ENCODE assay signal across 8 cellular contexts in the genomic region with DNA sequence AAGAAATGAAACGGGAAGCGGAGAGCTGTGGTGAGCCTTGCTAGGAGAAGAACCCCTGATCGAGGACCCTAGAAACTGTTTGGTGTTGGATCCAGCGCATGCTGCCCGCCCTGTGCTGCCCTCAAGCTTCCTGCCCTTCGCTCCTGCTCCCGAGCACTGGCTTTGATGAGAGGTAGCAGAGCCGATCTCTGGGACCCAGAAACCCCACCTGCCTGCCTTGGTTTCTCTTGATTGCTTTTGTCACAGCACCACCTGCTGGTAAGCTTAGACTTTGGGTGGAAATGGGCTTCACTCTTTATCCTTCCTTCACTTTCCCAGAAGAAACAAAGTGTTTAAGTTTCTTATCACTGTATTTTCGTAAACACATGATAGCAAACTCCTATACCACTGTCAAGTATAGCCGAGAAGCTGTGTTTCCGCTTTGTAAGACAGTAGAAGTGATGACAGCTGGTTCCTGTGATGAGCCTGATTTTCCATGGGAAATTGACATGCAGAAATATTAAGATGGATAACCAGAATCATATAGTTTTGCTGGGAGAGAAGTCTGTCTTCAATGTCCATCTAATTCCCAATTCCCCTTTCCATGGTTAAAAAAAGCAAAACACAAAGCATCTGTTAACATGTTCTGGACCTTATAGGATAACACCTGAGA.
A peak's percentile ranks its signal among the peaks of the same experiment; 100 is the strongest.
DNase-seq lines count a peak whose midpoint lies in the region; ATAC-seq and TF ChIP-seq lines count a peak whose summit lies in the region.

No MANE protein-coding gene starts in this region.

- no peaks in the 10 kb centered on the region for H3K27me3 Mint-ChIP-seq in Calu3 (ENCODE audit: unreplicated experiment)
- peaks cover 4% of the 10 kb centered on the region; the same call in 1 of the 2 replicates for H3K27me3 Mint-ChIP-seq in HFFc6 (ENCODE audit: insufficient read depth)
- H3K27me3 Mint-ChIP-seq in activated T-cell treated with anti-CD3 and anti-CD28 coated beads, Interleukin-2, amount 50 U/mL, for 24 hours: no peaks in the 10 kb centered on the region
- H3K27me3 Mint-ChIP-seq in naive thymus-derived CD4-positive, alpha-beta T cell: peaks cover 0 to 2% (median 0%) of the 10 kb centered on the region in 5 donors

- no peak overlapping the region for H3K27ac ChIP-seq in esophagus squamous epithelium
- no peak overlapping the region for H3K27ac ChIP-seq in naive thymus-derived CD4-positive, alpha-beta T cell (ENCODE audit: low read depth, low read length)
- no peak overlapping the region for H3K27ac ChIP-seq in subcutaneous abdominal adipose tissue (ENCODE audit: low read depth, low read length)

- TF ChIP-seq CTCF in Calu3 (IDR thresholded peaks at IDR 0.05; ENCODE audit: unreplicated experiment): peak; percentile 86
- peak; percentile 93 for TF ChIP-seq CTCF in HFFc6 (IDR thresholded peaks at IDR 0.05)
- TF ChIP-seq CTCF in esophagus squamous epithelium (IDR thresholded peaks at IDR 0.05): peak; percentile 62 to 77 (median 70)

- CTCF ChIA-PET in Calu3 (lab: Charles Lee): interaction anchor here (0.6 to 1.8 kb wide), 8 partner anchors 21 to 658 kb away, joined by 3 to 12 read pairs (median 4); partner anchors contain the start of gene PHLPP1
- CTCF ChIA-PET in naive thymus-derived CD4-positive, alpha-beta T cell (lab: Charles Lee): interaction anchor here (0.6 to 2.4 kb wide), 8 partner anchors 8 to 400 kb away, joined by 3 to 17 read pairs (median 4); partner anchors contain the start of gene PHLPP1

- H3K4me1 Mint-ChIP-seq in Calu3 (ENCODE audit: low read depth, unreplicated experiment) (peaks cover 32% of the 10 kb centered on the region), HFFc6 (ENCODE audit: low read depth) (peaks cover 17% of the 10 kb centered on the region)
- peaks cover 6% of the 10 kb centered on the region for H3K4me1 Mint-ChIP-seq in activated T-cell treated with anti-CD3 and anti-CD28 coated beads, Interleukin-2, amount 50 U/mL, for 24 hours (ENCODE audit: low read depth)
- peaks cover 0 to 7% (median 5%) of the 10 kb centered on the region in 7 donors for H3K4me1 Mint-ChIP-seq in naive thymus-derived CD4-positive, alpha-beta T cell

- no peak overlapping the region for H3K4me3 ChIP-seq in NT2/D1 (ENCODE audit: insufficient read length, low read depth)
- H3K4me3 ChIP-seq in esophagus squamous epithelium: peak overlapping the region in 2 of 4 donors; percentile 23 to 49
- H3K4me3 ChIP-seq in naive thymus-derived CD4-positive, alpha-beta T cell (ENCODE audit: low read length): peak overlapping the region; percentile 11
- H3K4me3 ChIP-seq in subcutaneous abdominal adipose tissue (ENCODE audit: low read depth in 1 of 5, low read length in 5 of 5): peak overlapping the region; percentile 51 to 66 (median 63)

- peak overlapping the region; percentile 27 for H3K27ac Mint-ChIP-seq in Calu3 (ENCODE audit: unreplicated experiment)
- H3K27ac Mint-ChIP-seq in HFFc6: no peak overlapping the region
- no peak overlapping the region for H3K27ac Mint-ChIP-seq in activated T-cell treated with anti-CD3 and anti-CD28 coated beads, Interleukin-2, amount 50 U/mL, for 24 hours
- peak overlapping the region in 1 of 9 donors; percentile 80 for H3K27ac Mint-ChIP-seq in naive thymus-derived CD4-positive, alpha-beta T cell

- no peaks in the 10 kb centered on the region for H3K9me3 ChIP-seq in NT2/D1 (ENCODE audit: insufficient read depth, low read length)
- H3K9me3 ChIP-seq in esophagus squamous epithelium: no peaks in the 10 kb centered on the region
- H3K9me3 ChIP-seq in naive thymus-derived CD4-positive, alpha-beta T cell (ENCODE audit: control insufficient read depth in 2 of 3, low read length in 3 of 3): no peaks in the 10 kb centered on the region
- H3K9me3 ChIP-seq in subcutaneous abdominal adipose tissue (ENCODE audit: control insufficient read depth in 5 of 5, low read length in 5 of 5): no peaks in the 10 kb centered on the region

- H3K36me3 Mint-ChIP-seq in Calu3 (ENCODE audit: insufficient read depth, unreplicated experiment) (peaks cover 32% of the 10 kb centered on the region), HFFc6 (ENCODE audit: low read depth) (no peaks in the 10 kb centered on the region; the same call in 1 of the 2 replicates)
- H3K36me3 Mint-ChIP-seq in activated T-cell treated with anti-CD3 and anti-CD28 coated beads, Interleukin-2, amount 50 U/mL, for 24 hours (ENCODE audit: low read depth): peaks cover 15% of the 10 kb centered on the region
- H3K36me3 Mint-ChIP-seq in naive thymus-derived CD4-positive, alpha-beta T cell: peaks cover 0 to 4% (median 0%) of the 10 kb centered on the region in 5 donors

- no peak overlapping the region for H3K9ac ChIP-seq in NT2/D1 (ENCODE audit: insufficient read length, low read depth)
- H3K9ac ChIP-seq in subcutaneous abdominal adipose tissue (ENCODE audit: low read length in 5 of 5): peak overlapping the region in 3 of 5 donors; percentile 41 to 50 (median 48)

- no TSS peak for BruUV-seq in Calu3 (replicated peaks; lab: Mats Ljungman, UMichigan)

- 38 to 41% methylated on average over 11 of the region's 11 CpGs for WGBS in esophagus squamous epithelium, 2 donors

- no peak for TF ChIP-seq POLR2A in esophagus squamous epithelium (IDR thresholded peaks at IDR 0.05)

- peaks cover 17% of the 10 kb centered on the region for H3K36me3 ChIP-seq in NT2/D1 (ENCODE audit: insufficient read depth, insufficient read length, low read length)
- peaks cover 0 to 38% (median 7%) of the 10 kb centered on the region in 3 donors for H3K36me3 ChIP-seq in esophagus squamous epithelium
- H3K36me3 ChIP-seq in naive thymus-derived CD4-positive, alpha-beta T cell (ENCODE audit: control insufficient read depth in 2 of 3, insufficient read depth in 3 of 3, low read length in 3 of 3): peaks cover 0 to 5% (median 0%) of the 10 kb centered on the region in 3 experiments
- peaks cover 0 to 21% (median 18%) of the 10 kb centered on the region in 5 donors for H3K36me3 ChIP-seq in subcutaneous abdominal adipose tissue (ENCODE audit: control insufficient read depth in 5 of 5, insufficient read depth in 5 of 5, low read length in 5 of 5)

- H3K4me1 ChIP-seq in NT2/D1 (ENCODE audit: insufficient read depth, insufficient read length): peaks cover 3% of the 10 kb centered on the region
- H3K4me1 ChIP-seq in esophagus squamous epithelium: peaks cover 4 to 13% (median 4%) of the 10 kb centered on the region in 3 donors
- no peaks in the 10 kb centered on the region for H3K4me1 ChIP-seq in naive thymus-derived CD4-positive, alpha-beta T cell (ENCODE audit: control insufficient read depth in 2 of 2, insufficient read depth in 2 of 2, low read length in 2 of 2)
- peaks cover 2 to 9% (median 7%) of the 10 kb centered on the region in 5 donors for H3K4me1 ChIP-seq in subcutaneous abdominal adipose tissue (ENCODE audit: control insufficient read depth in 5 of 5, insufficient read depth in 5 of 5, low read length in 5 of 5)

- POLR2A ChIA-PET in naive thymus-derived CD4-positive, alpha-beta T cell (lab: Charles Lee): interaction anchor here (0.8 to 1.6 kb wide), 3 partner anchors 265 to 557 kb away, joined by 4 read pairs; partner anchors contain the start of gene PHLPP1

- H3K9me3 Mint-ChIP-seq in Calu3 (ENCODE audit: low read depth, unreplicated experiment): no peaks in the 10 kb centered on the region
- no peaks in the 10 kb centered on the region for H3K9me3 Mint-ChIP-seq in HFFc6
- no peaks in the 10 kb centered on the region for H3K9me3 Mint-ChIP-seq in activated T-cell treated with anti-CD3 and anti-CD28 coated beads, Interleukin-2, amount 50 U/mL, for 24 hours
- H3K9me3 Mint-ChIP-seq in naive thymus-derived CD4-positive, alpha-beta T cell: no peaks in the 10 kb centered on the region

- peak; percentile 70 for ATAC-seq in naive thymus-derived CD4-positive, alpha-beta T cell
- no peak for ATAC-seq in HG02571 (IDR thresholded peaks at IDR 0.05; ENCODE audit: unreplicated experiment)

- intact Hi-C loops in Calu3 (cut with micrococcal nuclease; ENCODE audit: unreplicated experiment): loop anchor here (1.0 to 5.0 kb wide), 2 partner anchors 345 to 396 kb away; no protein-coding TSS in a partner anchor
- intact Hi-C loops in esophagus squamous epithelium (cut with DNase I): loop anchor here (10.0 kb wide), 1 partner anchor 398 kb away; no protein-coding TSS in a partner anchor
- intact Hi-C loops in naive thymus-derived CD4-positive, alpha-beta T cell (cut with micrococcal nuclease): loop anchor here (1.0 to 5.0 kb wide), 10 partner anchors 267 to 799 kb away; partner anchors contain the start of genes PHLPP1 (in 2 of the 2), PIGN (in 1 of the 2), RELCH (in 1 of the 2) and TNFRSF11A (in 1 of the 2)

- no peak overlapping the region for H3K4me3 Mint-ChIP-seq in Calu3 (ENCODE audit: low read depth, unreplicated experiment)
- peak overlapping the region; percentile 66 for H3K4me3 Mint-ChIP-seq in HFFc6
- H3K4me3 Mint-ChIP-seq in activated T-cell treated with anti-CD3 and anti-CD28 coated beads, Interleukin-2, amount 50 U/mL, for 24 hours: peak overlapping the region; percentile 33
- H3K4me3 Mint-ChIP-seq in naive thymus-derived CD4-positive, alpha-beta T cell: peak overlapping the region in 8 of 10 donors; percentile 33 to 78 (median 60)

- H3K27me3 ChIP-seq in NT2/D1 (ENCODE audit: insufficient read depth, insufficient read length): no peaks in the 10 kb centered on the region
- H3K27me3 ChIP-seq in esophagus squamous epithelium: no peaks in the 10 kb centered on the region
- no peaks in the 10 kb centered on the region for H3K27me3 ChIP-seq in naive thymus-derived CD4-positive, alpha-beta T cell (ENCODE audit: control insufficient read depth in 2 of 2, insufficient read depth in 2 of 2, low read length in 2 of 2)
- no peaks in the 10 kb centered on the region for H3K27me3 ChIP-seq in subcutaneous abdominal adipose tissue (ENCODE audit: control insufficient read depth in 5 of 5, insufficient read depth in 4 of 5, low read length in 5 of 5)

- DNase-seq in Calu3 (peak; percentile 74), HFFc6 (peak; percentile 20), NT2/D1 (ENCODE audit: low read depth, low spot score) (peak; percentile 39), esophagus squamous epithelium (lab: John Stamatoyannopoulos, UW) (no peak)
- DNase-seq in activated T-cell treated with anti-CD3 and anti-CD28 coated beads, Interleukin-2, amount 50 U/mL, for 24 hours: peak; percentile 64
- peak in 8 of 9 donors; percentile 29 to 60 (median 52) for DNase-seq in naive thymus-derived CD4-positive, alpha-beta T cell
